In the genomic region with DNA sequence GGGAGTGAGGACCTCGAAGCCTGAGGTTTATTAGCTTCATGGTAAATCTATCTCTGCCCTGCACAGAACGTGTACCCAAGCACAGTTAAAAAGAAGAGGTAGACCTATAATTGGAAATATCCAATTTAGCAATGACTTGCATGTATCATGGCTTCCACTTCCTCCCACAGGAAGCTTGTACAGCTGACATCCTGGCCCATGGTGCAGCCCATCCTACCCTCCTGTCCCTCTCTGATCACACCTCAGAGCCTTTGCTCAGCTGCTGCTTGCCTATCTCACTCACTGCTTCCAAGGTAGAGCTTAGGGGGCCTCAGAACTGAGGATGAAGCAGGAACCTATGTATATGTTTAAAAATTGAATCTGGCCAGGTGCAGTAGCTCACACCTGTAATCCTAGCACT, we compare ENCODE assay signal across 15 cellular contexts.
"Had no signal": no experiment of that assay in that cellular context is flagged by ENCODE, and none has a peak within 500 bp of the region (broad histone marks: within the 10 kb centered on the region; RNA-seq: fewer than 3 reads in every experiment).

No MANE protein-coding gene starts in this region.

- H3K4me3 Mint-ChIP-seq: activated naive CD8-positive, alpha-beta T cell; nephron progenitor cell; T-helper 1 cell treated with Interleukin-12 subunit alpha and Interleukin-12 subunit beta and Interleukin-4 antibody, amounts not matched to agents 30 μg/mL and 1 μg/mL, for 36 hours had no signal

- H3K4me1 ChIP-seq: breast epithelium had no signal

- H3K36me3 ChIP-seq: breast epithelium, esophagus squamous epithelium, left ventricle myocardium inferior had no signal

- DNase-seq: activated effector memory CD4-positive, alpha-beta T cell treated with Interleukin-2 at 50 U/mL for 16 hours; anterior cingulate cortex; esophagus squamous epithelium; foreskin fibroblast; head of caudate nucleus; left ventricle myocardium inferior; mesenchymal stem cell; nephron progenitor cell; stimulated activated CD4-positive, alpha-beta T cell treated with anti-CD3 and anti-CD28 coated beads, Interleukin-12 subunit alpha, Interleukin-12 subunit beta, amount 100 ng/mL, for 4 hours; stimulated activated naive CD4-positive, alpha-beta T cell had no signal

- H3K27ac ChIP-seq: breast epithelium, esophagus squamous epithelium, left ventricle myocardium inferior had no signal

- H3K4me3 ChIP-seq: breast epithelium, esophagus squamous epithelium, left ventricle myocardium inferior had no signal

- ATAC-seq: SK-N-SH treated with all-trans-retinoic acid at 6 μM for 48 hours had no signal

- H3K9me3 Mint-ChIP-seq: nephron progenitor cell; T-helper 1 cell treated with Interleukin-12 subunit alpha and Interleukin-12 subunit beta and Interleukin-4 antibody, amounts not matched to agents 30 μg/mL and 1 μg/mL, for 36 hours had no signal

- FAIRE-seq: islet of Langerhans had no signal

- H3K9me3 ChIP-seq: breast epithelium, esophagus squamous epithelium, left ventricle myocardium inferior had no signal

- H3K27ac Mint-ChIP-seq: activated naive CD8-positive, alpha-beta T cell; nephron progenitor cell; T-helper 1 cell treated with Interleukin-12 subunit alpha and Interleukin-12 subunit beta and Interleukin-4 antibody, amounts not matched to agents 30 μg/mL and 1 μg/mL, for 36 hours had no signal
